Comparison of ENCODE assay signal across 1 cellular context in genomic region chr19:49152218-49152550, GRCh38.
TF ChIP-seq lines count a peak whose summit lies in the region.

No MANE protein-coding gene starts in this region.

TF ChIP-seq in WTC11, 78 proteins besides CTCF, POLR2A, EP300 and RAD21 (continued from another document):
- no peak for TF ChIP-seq AFF4 (CRISPR knock-in tag; IDR thresholded peaks at IDR 0.05; ENCODE audit: borderline replicate concordance)
- no peak for TF ChIP-seq CBFB (CRISPR knock-in tag; IDR thresholded peaks at IDR 0.05; ENCODE audit: low read depth)
- TF ChIP-seq CREM (CRISPR knock-in tag; IDR thresholded peaks at IDR 0.05) = no peak
- no peak for TF ChIP-seq IRF1 (CRISPR knock-in tag; IDR thresholded peaks at IDR 0.05)
- TF ChIP-seq PRDM15 (CRISPR knock-in tag; IDR thresholded peaks at IDR 0.05) = no peak
- TF ChIP-seq ZBTB43 (CRISPR knock-in tag; IDR thresholded peaks at IDR 0.05) = no peak
- no peak for TF ChIP-seq E2F1 (CRISPR knock-in tag; IDR thresholded peaks at IDR 0.05)
- TF ChIP-seq USF2 (CRISPR knock-in tag; IDR thresholded peaks at IDR 0.05) = no peak
- TF ChIP-seq ATF6 (CRISPR knock-in tag; IDR thresholded peaks at IDR 0.05) = no peak
- no peak for TF ChIP-seq ARID4B (CRISPR knock-in tag; IDR thresholded peaks at IDR 0.05; ENCODE audit: borderline replicate concordance)
- TF ChIP-seq FOXP4 (CRISPR knock-in tag; IDR thresholded peaks at IDR 0.05) = no peak
- no peak for TF ChIP-seq GRHL2 (CRISPR knock-in tag; IDR thresholded peaks at IDR 0.05; ENCODE audit: insufficient replicate concordance, severe bottlenecking)
- TF ChIP-seq TEAD4 (CRISPR knock-in tag; IDR thresholded peaks at IDR 0.05) = no peak
- no peak for TF ChIP-seq ZNF281 (CRISPR knock-in tag; IDR thresholded peaks at IDR 0.05)
